ENCODE assay signal across 8 cellular contexts in the genomic region with DNA sequence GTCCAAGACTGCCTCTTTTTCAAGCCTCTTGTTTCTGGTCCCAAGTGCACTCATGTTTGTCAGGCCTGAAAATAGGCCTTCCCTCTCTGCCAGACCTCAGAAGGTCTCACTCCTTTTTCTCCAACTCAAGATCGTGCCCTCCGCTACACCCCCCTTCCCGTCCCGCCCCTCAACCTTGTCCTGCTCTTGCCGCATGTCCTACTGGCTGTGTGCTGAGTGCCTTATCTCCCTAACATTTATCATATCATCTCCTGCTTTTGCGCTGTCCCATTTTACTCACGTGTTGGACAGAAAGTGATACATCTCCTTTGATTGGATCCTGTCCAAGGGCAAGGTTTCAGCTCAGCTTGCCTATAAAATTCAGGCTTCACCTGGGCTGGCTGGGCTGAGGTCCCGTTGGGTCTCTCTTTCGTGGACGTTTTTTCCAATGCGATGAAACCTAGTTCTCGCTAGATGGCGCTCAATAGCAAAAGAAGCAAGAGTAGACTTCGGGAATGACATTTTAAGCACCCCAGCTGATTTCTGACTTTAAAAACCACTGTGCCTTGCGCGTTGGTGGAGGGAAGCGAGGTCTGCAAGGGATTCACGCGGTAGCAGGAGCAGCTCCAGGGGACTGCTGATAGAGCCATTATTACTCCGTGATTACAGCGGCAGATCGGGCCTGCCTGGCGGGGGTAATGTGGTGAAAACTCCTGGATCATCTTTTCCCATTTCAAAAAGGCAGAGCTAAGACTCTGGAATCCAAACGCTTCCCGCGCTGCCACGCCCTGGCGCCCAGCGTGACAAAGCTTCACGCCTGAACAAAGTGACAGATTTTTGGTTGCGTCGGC.
DNase-seq lines count a peak whose midpoint lies in the region; ATAC-seq and TF ChIP-seq lines count a peak whose summit lies in the region.

No MANE protein-coding gene starts in this region.

- peak overlapping the region; percentile 57 for H3K4me3 Mint-ChIP-seq in stimulated activated effector memory CD8-positive, alpha-beta T cell treated with anti-CD3 and anti-CD28 coated beads, Interleukin-12 subunit alpha, Interleukin-12 subunit beta, amount 100 ng/mL, for 72 hours

- no peak for TF ChIP-seq POLR2A in NB4 (IDR thresholded peaks at IDR 0.05; ENCODE audit: extremely low read depth, insufficient read length)

- ATAC-seq in HG02678 (IDR thresholded peaks at IDR 0.05; ENCODE audit: unreplicated experiment), result peak; percentile 79
- ATAC-seq in stimulated activated effector memory CD8-positive, alpha-beta T cell treated with anti-CD3 and anti-CD28 coated beads, Interleukin-12 subunit alpha, Interleukin-12 subunit beta, amount 100 ng/mL, for 72 hours, result peak; percentile 49

- H3K4me3 ChIP-seq in AG04449 (ENCODE audit: low read depth, low read length) (peak overlapping the region; percentile 60), NB4 (ENCODE audit: low read depth, low read length) (no peak overlapping the region), coronary artery (peak overlapping the region; percentile 60)

- peak overlapping the region; percentile 21 for H3K27ac Mint-ChIP-seq in stimulated activated effector memory CD8-positive, alpha-beta T cell treated with anti-CD3 and anti-CD28 coated beads, Interleukin-12 subunit alpha, Interleukin-12 subunit beta, amount 100 ng/mL, for 72 hours

- POLR2A ChIA-PET in AG04449 (lab: Yijun Ruan, JAX), result no interaction called here

- DNase-seq in AG04449 (ENCODE audit: low read depth, low spot score), result peak; percentile 24
- DNase-seq in NB4 (ENCODE audit: low read depth), result peak; percentile 71
- peak; percentile 56 for DNase-seq in SKM-1 (lab: John Stamatoyannopoulos, UW; ENCODE audit: unreplicated experiment)
- DNase-seq in coronary artery (ENCODE audit: low spot score), result no peak
- peak; percentile 94 for DNase-seq in left kidney (ENCODE audit: low read depth, low spot score)
- DNase-seq in stimulated activated effector memory CD8-positive, alpha-beta T cell treated with anti-CD3 and anti-CD28 coated beads, Interleukin-12 subunit alpha, Interleukin-12 subunit beta, amount 100 ng/mL, for 72 hours (ENCODE audit: low spot score in 2 of 2), result peak in 1 of 2 donors; percentile 63

- no peaks in the 10 kb centered on the region for H3K36me3 Mint-ChIP-seq in stimulated activated effector memory CD8-positive, alpha-beta T cell treated with anti-CD3 and anti-CD28 coated beads, Interleukin-12 subunit alpha, Interleukin-12 subunit beta, amount 100 ng/mL, for 72 hours

- H3K27ac ChIP-seq in coronary artery, result no peak overlapping the region

- TF ChIP-seq CTCF in AG04449 (IDR thresholded peaks at IDR 0.05; ENCODE audit: insufficient read depth, low read length, missing control alignments) (peak; percentile 69), GM12874 (IDR thresholded peaks at IDR 0.05; ENCODE audit: insufficient read depth, low read depth, low read length) (peak; percentile 73), NB4 (IDR thresholded peaks at IDR 0.05; ENCODE audit: low read depth, low read length) (peak; percentile 76), coronary artery (IDR thresholded peaks at IDR 0.05) (peak; percentile 60)

- CTCF ChIA-PET in AG04449 (lab: Yijun Ruan, JAX), result interaction anchor here (0.6 to 7.0 kb wide), 22 partner anchors 7 to 1534 kb away, joined by 3 to 60 read pairs (median 4); a partner anchor contains a TSS

- H3K9me3 Mint-ChIP-seq in stimulated activated effector memory CD8-positive, alpha-beta T cell treated with anti-CD3 and anti-CD28 coated beads, Interleukin-12 subunit alpha, Interleukin-12 subunit beta, amount 100 ng/mL, for 72 hours, result no peaks in the 10 kb centered on the region

- H3K4me1 Mint-ChIP-seq in stimulated activated effector memory CD8-positive, alpha-beta T cell treated with anti-CD3 and anti-CD28 coated beads, Interleukin-12 subunit alpha, Interleukin-12 subunit beta, amount 100 ng/mL, for 72 hours, result peaks cover 12% of the 10 kb centered on the region
